8 cellular contexts compared by ENCODE assay signal in genomic region chr9:129487658-129488483, GRCh38.
DNase-seq lines count a peak whose midpoint lies in the region; ATAC-seq, FAIRE-seq and TF ChIP-seq lines count a peak whose summit lies in the region.

No MANE protein-coding gene starts in this region.

- TF ChIP-seq CTCF in activated B cell treated with CpG ODN at 0.5 μM for 24 hours (IDR thresholded peaks at IDR 0.05) (no peak), mesothelial cell of epicardium (IDR thresholded peaks at IDR 0.05; ENCODE audit: unreplicated experiment) (no peak)

- peaks cover 39% of the 10 kb centered on the region for H3K4me1 Mint-ChIP-seq in activated B cell treated with CpG ODN at 0.5 μM for 24 hours
- peaks cover 83% of the 10 kb centered on the region for H3K4me1 Mint-ChIP-seq in mesothelial cell of epicardium

- no peaks in the 10 kb centered on the region for H3K36me3 Mint-ChIP-seq in activated B cell treated with CpG ODN at 0.5 μM for 24 hours (ENCODE audit: low read depth)
- H3K36me3 Mint-ChIP-seq in mesothelial cell of epicardium, result no peaks in the 10 kb centered on the region

- peak overlapping the region; percentile 88 for H3K27ac Mint-ChIP-seq in activated B cell treated with CpG ODN at 0.5 μM for 24 hours
- peak overlapping the region; percentile 99 for H3K27ac Mint-ChIP-seq in mesothelial cell of epicardium

- POLR2A ChIA-PET in activated B cell treated with CpG ODN at 0.5 μM for 24 hours (lab: Charles Lee), result no interaction called here

- DNase-seq in HTR-8/SVneo (ENCODE audit: insufficient read length, low spot score) (peak; percentile 29), activated B cell treated with CpG ODN at 0.5 μM for 24 hours (no peak), mesothelial cell of epicardium (ENCODE audit: low spot score in 2 of 2, unreplicated experiment in 2 of 2) (no peak), T1000 (lab: John Stamatoyannopoulos, UW) (no peak), GM19239 (ENCODE audit: insufficient read length, low spot score) (no peak)
- peak; percentile 24 for DNase-seq in effector CD8-positive, alpha-beta T cell (lab: John Stamatoyannopoulos, UW)
- DNase-seq in stimulated activated naive CD4-positive, alpha-beta T cell treated with Interleukin-2 at 50 U/mL for 16 hours (lab: John Stamatoyannopoulos, UW), result peak; percentile 64

- ATAC-seq in GM18498 (IDR thresholded peaks at IDR 0.05; ENCODE audit: unreplicated experiment) (peak; percentile 8), activated B cell treated with CpG ODN at 0.5 μM for 24 hours (ENCODE audit: low read depth) (peak; percentile 12)

- intact Hi-C loops in activated B cell treated with CpG ODN at 0.5 μM for 24 hours (cut with micrococcal nuclease), result loop anchor here (1.0 to 2.0 kb wide), 6 partner anchors 8 to 347 kb away; no protein-coding TSS in a partner anchor

- H3K9me3 Mint-ChIP-seq in activated B cell treated with CpG ODN at 0.5 μM for 24 hours (no peaks in the 10 kb centered on the region), mesothelial cell of epicardium (no peaks in the 10 kb centered on the region)

- H3K27me3 Mint-ChIP-seq in activated B cell treated with CpG ODN at 0.5 μM for 24 hours (peaks cover 11% of the 10 kb centered on the region), mesothelial cell of epicardium (ENCODE audit: low read depth) (no peaks in the 10 kb centered on the region)

- no peak for FAIRE-seq in HTR-8/SVneo (lab: Jason Lieb, UNC)
- FAIRE-seq in GM19239 (lab: Jason Lieb, UNC), result no peak

- CTCF ChIA-PET in activated B cell treated with CpG ODN at 0.5 μM for 24 hours (lab: Charles Lee), result no interaction called here

- peak overlapping the region; percentile 81 for H3K4me3 Mint-ChIP-seq in activated B cell treated with CpG ODN at 0.5 μM for 24 hours
- H3K4me3 Mint-ChIP-seq in mesothelial cell of epicardium, result peak overlapping the region; percentile 54

Comparison
In these comparisons a context has a peak if more than half of its experiments do, and no peak if none do; other contexts are left out.
1. DNase-seq: peak in HTR-8/SVneo (single experiment), effector CD8-positive, alpha-beta T cell (single experiment) and stimulated activated naive CD4-positive, alpha-beta T cell treated with Interleukin-2 at 50 U/mL for 16 hours (single experiment); none in activated B cell treated with CpG ODN at 0.5 μM for 24 hours (single experiment), mesothelial cell of epicardium (0 of 2), T1000 (single experiment) and GM19239 (single experiment).